In genomic region chr4:15001825-15002658, GRCh38 we compare ENCODE assay signal across 8 cellular contexts. TPM values are rescaled to one million over a fixed set of nuclear protein-coding genes. Genes with fewer than 3 reads are reported as not detected.
A peak's percentile ranks its signal among the peaks of the same experiment; 100 is the strongest.
DNase-seq lines count a peak whose midpoint lies in the region; ATAC-seq, FAIRE-seq and TF ChIP-seq lines count a peak whose summit lies in the region.

TSS of gene CPEB2 (plus strand) at chr4:15002481. CDS start at chr4:15002674, 193 bp downstream.

- DNase-seq in GM13977 (ENCODE audit: low spot score) (peak; percentile 92), NCI-H1105 treated with DMSO at 0.1 percent for 48 hours (lab: John Stamatoyannopoulos, UW) (peak; percentile 80), anterior cingulate cortex (lab: John Stamatoyannopoulos, UW) (peak; percentile 69 to 99 (median 95)), left ventricle myocardium superior (peak; percentile 98), pulmonary artery endothelial cell (ENCODE audit: low read depth, low spot score) (peak; percentile 64), urothelium cell line (ENCODE audit: low spot score) (peak; percentile 86)

- peak; percentile 82 for FAIRE-seq in urothelium cell line (lab: Jason Lieb, UNC)

- in situ Hi-C loops in GM13977 (cut with MboI; ENCODE audit: low pct_unique_long_range_greater_than_20kb, low sequenced_read_pairs, unreplicated experiment): loop anchor here (25.0 kb wide), 4 partner anchors 660 to 1390 kb away; partner anchors contain the start of gene FBXL5

- ATAC-seq in HG02678 (IDR thresholded peaks at IDR 0.05; ENCODE audit: unreplicated experiment): peak; percentile 61
- peak; percentile 87 for ATAC-seq in left ventricle myocardium superior

- TF ChIP-seq CTCF in GM13977 (IDR thresholded peaks at IDR 0.05; ENCODE audit: extremely low read depth, insufficient read depth, missing control alignments): no peak

- intact Hi-C loops in T-helper 2 cell treated with Interferon-gamma antibody and Interleukin-4, amounts not matched to agents 100 ng/mL and 5 ng/mL, for 36 hours (cut with micrococcal nuclease): loop anchor here (1.0 to 10.0 kb wide), 12 partner anchors 78 to 1517 kb away; partner anchors contain the start of genes BOD1L1, CD38, FAM200B and FBXL5
- intact Hi-C loops in left ventricle myocardium superior (cut with micrococcal nuclease): no loop called here

RNA-seq across cellular contexts. Expression of gene CPEB2, which starts in this region (rescaled TPM):
- 13.4 and 14.1 TPM in 2 replicates for total RNA-seq in T-helper 2 cell treated with Interferon-gamma antibody and Interleukin-4, amounts not matched to agents 100 ng/mL and 5 ng/mL, for 36 hours
- total RNA-seq in left ventricle myocardium superior (24.3 TPM), pulmonary artery endothelial cell (5.4 and 6.0 TPM in 2 replicates)

Comparison
In these comparisons a context has a peak if more than half of its experiments do, and no peak if none do; other contexts are left out.
1. Peak in every context shown above with its lines: DNase-seq and ATAC-seq.